ENCODE assay signal across 1 cellular context in the genomic region with DNA sequence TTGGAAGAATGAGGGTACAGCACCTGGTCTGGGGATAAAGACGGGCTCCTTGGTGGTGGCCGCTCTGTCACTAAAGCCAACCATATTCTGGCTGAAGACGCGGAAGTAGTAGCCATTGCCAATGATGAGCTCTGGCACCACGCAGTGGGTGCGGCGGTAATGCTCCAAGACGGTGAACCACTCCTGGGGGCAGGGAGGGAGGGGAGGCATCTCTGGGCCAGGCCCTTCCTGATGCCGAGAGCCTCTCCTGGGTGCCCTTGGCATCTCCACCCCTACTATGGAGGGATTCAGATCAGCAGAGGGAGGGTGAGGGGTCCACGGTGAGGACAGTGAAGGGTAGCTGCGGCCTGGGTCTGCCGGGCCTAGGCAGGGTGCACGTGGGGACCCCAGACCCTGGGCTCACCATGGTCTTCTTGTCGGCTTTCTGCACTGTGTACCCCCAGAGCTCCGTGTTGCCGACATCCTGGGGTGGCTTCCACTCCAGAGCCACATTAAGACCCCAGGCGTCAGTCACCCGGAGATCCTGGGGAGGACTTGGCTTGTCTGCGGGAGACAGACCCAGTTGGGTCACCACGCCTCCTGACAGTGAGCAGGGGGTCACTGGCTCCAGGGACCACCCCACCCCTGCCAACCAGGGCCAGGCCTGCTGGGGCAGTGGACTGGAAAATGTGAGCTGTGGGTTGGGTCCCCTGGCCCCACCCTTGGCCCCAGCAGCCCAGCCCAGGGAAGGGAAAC.
TF ChIP-seq lines count a peak whose summit lies in the region.

No MANE protein-coding gene starts in this region.

TF ChIP-seq in H1, 55 proteins besides CTCF, POLR2A, EP300 and RAD21:
- TF ChIP-seq EZH2 (IDR thresholded peaks at IDR 0.05; ENCODE audit: low read depth, low read length, severe bottlenecking) (no peak), SAP30 (IDR thresholded peaks at IDR 0.05; ENCODE audit: insufficient read depth, insufficient replicate concordance, low read length) (no peak), SP4 (IDR thresholded peaks at IDR 0.05; ENCODE audit: low read length) (no peak), CHD1 (IDR thresholded peaks at IDR 0.05; ENCODE audit: low read depth, low read length) (no peak), CTBP2 (IDR thresholded peaks at IDR 0.05; ENCODE audit: borderline replicate concordance, insufficient read depth, insufficient read length, low read length) (no peak), TEAD4 (IDR thresholded peaks at IDR 0.05; ENCODE audit: low read depth, low read length) (no peak), POU5F1 (IDR thresholded peaks at IDR 0.05; ENCODE audit: low read depth, low read length) (no peak), TAF7 (optimal IDR thresholded peaks at IDR 0.05; ENCODE audit: borderline replicate concordance, low read depth, low read length) (no peak), KDM4A (IDR thresholded peaks at IDR 0.05; ENCODE audit: low read depth, low read length, severe bottlenecking) (no peak), SP2 (IDR thresholded peaks at IDR 0.05; ENCODE audit: low read length) (no peak), HDAC6 (IDR thresholded peaks at IDR 0.05; ENCODE audit: low read depth, low read length) (no peak)
- TF ChIP-seq, protein P1, sequence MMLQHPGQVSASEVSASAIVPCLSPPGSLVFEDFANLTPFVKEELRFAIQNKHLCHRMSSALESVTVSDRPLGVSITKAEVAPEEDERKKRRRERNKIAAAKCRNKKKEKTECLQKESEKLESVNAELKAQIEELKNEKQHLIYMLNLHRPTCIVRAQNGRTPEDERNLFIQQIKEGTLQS (IDR thresholded peaks at IDR 0.05; ENCODE audit: insufficient read depth, low read depth, low read length), result no peak
